In the genomic region with DNA sequence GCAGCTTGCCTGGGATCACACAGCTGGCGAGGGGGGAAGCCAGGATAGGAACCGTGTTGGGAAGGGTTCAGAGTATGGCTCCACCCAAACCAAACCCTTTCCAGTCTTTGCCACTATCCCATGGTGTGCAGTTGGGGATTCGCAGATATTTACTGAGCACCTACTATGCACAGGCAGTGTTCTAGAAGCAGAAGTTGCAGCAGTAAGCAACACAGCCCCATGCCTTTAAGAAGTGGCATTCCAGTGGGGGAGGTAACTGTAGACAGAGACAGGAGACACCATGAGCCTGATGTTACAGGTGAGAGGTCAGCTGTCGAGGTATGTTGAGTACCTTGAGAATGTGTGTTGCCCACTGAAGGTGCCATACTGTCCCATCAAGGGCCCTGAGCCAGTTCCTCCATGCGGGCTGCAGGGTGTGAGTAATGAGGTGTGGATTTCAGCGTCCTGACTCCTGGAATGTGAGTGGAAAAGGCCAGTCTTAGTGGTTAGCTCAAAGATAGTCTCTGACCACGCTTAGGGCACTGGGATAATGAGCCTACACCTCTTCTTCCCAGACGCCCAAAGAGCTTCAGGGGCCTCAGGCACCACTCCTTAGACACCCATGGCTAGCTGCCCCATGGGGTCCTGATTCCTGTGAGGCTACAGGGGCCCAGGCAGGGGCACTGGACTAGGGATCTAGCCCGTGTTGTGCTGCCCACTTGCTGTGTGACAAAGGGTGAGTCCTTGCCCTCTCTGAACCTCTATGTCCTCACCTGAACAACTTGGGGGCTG, we compare ENCODE assay signal across 11 cellular contexts.
DNase-seq lines count a peak whose midpoint lies in the region; ATAC-seq, FAIRE-seq and TF ChIP-seq lines count a peak whose summit lies in the region.
"Had no signal": no experiment of that assay in that cellular context is flagged by ENCODE, and none has a peak within 500 bp of the region (broad histone marks: within the 10 kb centered on the region; RNA-seq: fewer than 3 reads in every experiment).

No MANE protein-coding gene starts in this region.

- intact Hi-C loops in Right ventricle myocardium superior (cut with DNase I) = loop anchor here (10.0 kb wide), 1 partner anchor 68 kb away; the partner anchor contains the start of gene TP53I11
- intact Hi-C loops in posterior vena cava (cut with DNase I) = loop anchor here in 1 of 2 donors (10.0 kb wide), 1 partner anchor 62 kb away; no protein-coding TSS in a partner anchor

- DNase-seq in EL = peak; percentile 21
- peak; percentile 59 for DNase-seq in RPMI7951 (ENCODE audit: low read depth)
- no peak for DNase-seq in Right ventricle myocardium superior
- DNase-seq in posterior vena cava (ENCODE audit: low spot score) = peak; percentile 61
- DNase-seq in iPS-NIHi11 (ENCODE audit: low spot score) = no peak
- no peak for DNase-seq in GM12891 (ENCODE audit: insufficient read length, low spot score)
- DNase-seq in NCI-H1048 (lab: John Stamatoyannopoulos, UW) = no peak
- DNase-seq: activated CD4-positive, CD25-positive, alpha-beta regulatory T cell treated with anti-CD3 and anti-CD28 coated beads, Interleukin-2, amount 50 U/mL, for 72 hours had no signal

- ATAC-seq in Right ventricle myocardium superior (ENCODE audit: poor library complexity) = peak; percentile 19
- no peak for ATAC-seq in GM21619 (IDR thresholded peaks at IDR 0.05; ENCODE audit: unreplicated experiment)
- ATAC-seq: left colon, SK-N-SH treated with all-trans-retinoic acid at 6 μM for 48 hours had no signal

- no peak for FAIRE-seq in GM12891 (lab: Jason Lieb, UNC)

- TF ChIP-seq POLR2A in GM12891 (IDR thresholded peaks at IDR 0.05; ENCODE audit: low read depth, low read length) = no peak

TF ChIP-seq in GM12891, 5 proteins besides CTCF, POLR2A, EP300 and RAD21:
- TF ChIP-seq SPI1 (IDR thresholded peaks at IDR 0.05; ENCODE audit: low read depth, low read length) (no peak), TAF1 (IDR thresholded peaks at IDR 0.05; ENCODE audit: low read depth, low read length) (no peak), POLR2AphosphoS5 (IDR thresholded peaks at IDR 0.05; ENCODE audit: low read depth, low read length) (no peak), POU2F2 (IDR thresholded peaks at IDR 0.05; ENCODE audit: low read depth, low read length) (no peak), PAX5 (IDR thresholded peaks at IDR 0.05; ENCODE audit: insufficient read depth, low read length, severe bottlenecking) (no peak)

Comparison
In these comparisons a context has a peak if more than half of its experiments do, and no peak if none do; other contexts are left out.
1. DNase-seq: peak in EL (single experiment), RPMI7951 (single experiment) and posterior vena cava (single experiment); none in Right ventricle myocardium superior (single experiment), iPS-NIHi11 (single experiment), GM12891 (single experiment) and NCI-H1048 (single experiment).